1 cellular context compared by ENCODE assay signal in the genomic region with DNA sequence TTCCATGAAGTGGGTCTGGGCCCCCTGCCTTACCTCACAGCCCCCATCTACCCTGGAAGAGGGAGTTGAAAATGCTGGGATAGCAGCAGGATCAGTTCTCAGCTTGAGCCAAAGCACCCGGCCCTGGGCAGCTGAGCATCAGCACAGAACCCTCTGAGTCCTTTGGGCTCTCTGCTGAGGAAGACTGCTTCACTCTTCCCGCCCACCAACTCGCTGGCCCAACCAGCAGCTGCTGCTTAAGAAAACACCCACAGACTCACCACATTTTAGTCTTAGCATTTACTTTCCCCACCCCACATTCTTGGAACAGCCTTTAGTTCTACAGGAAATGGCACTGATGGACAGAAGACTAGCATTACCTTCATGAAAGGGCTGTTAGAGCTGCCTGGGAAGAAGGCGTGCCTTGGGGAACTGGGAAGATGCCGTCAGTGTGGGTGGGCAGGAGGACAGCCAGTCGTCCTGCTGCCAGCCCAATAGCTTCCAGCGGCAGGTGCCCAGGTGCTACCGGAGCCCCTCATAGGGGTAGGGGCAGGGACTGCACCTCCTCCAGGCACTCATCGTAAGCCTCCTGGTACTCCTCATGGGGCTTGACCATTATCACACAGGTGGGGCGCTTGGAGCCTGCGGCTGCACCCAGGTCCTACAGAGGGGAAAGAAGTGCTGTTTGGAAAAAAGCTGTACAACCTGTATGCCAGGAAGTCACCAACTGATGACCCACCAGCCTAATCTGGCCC.
TF ChIP-seq lines count a peak whose summit lies in the region.

No MANE protein-coding gene starts in this region.

TF ChIP-seq in H1, 55 proteins besides CTCF, POLR2A, EP300 and RAD21:
- TF ChIP-seq TCF12 (IDR thresholded peaks at IDR 0.05; ENCODE audit: low read depth, low read length): no peak
- TF ChIP-seq GTF2F1 (IDR thresholded peaks at IDR 0.05; ENCODE audit: borderline replicate concordance, low read depth, low read length): no peak
- peak; percentile 35 for TF ChIP-seq POLR2AphosphoS5 (IDR thresholded peaks at IDR 0.05; ENCODE audit: low read depth, low read length)
- no peak for TF ChIP-seq RXRA (IDR thresholded peaks at IDR 0.05; ENCODE audit: insufficient read depth, low read depth, low read length)
- no peak for TF ChIP-seq SRF (IDR thresholded peaks at IDR 0.05; ENCODE audit: low read depth, low read length)
- TF ChIP-seq EGR1 (IDR thresholded peaks at IDR 0.05; ENCODE audit: borderline replicate concordance, low read depth, low read length): no peak
- no peak for TF ChIP-seq HDAC6 (IDR thresholded peaks at IDR 0.05; ENCODE audit: low read depth, low read length)
